1 cellular context compared by ENCODE assay signal in genomic region chr10:114519306-114519669, GRCh38.
TF ChIP-seq lines count a peak whose summit lies in the region.

No MANE protein-coding gene starts in this region.

TF ChIP-seq in HCT116, 20 proteins besides CTCF, POLR2A, EP300 and RAD21 (continued from another document):
- no peak for TF ChIP-seq ZBTB33 (IDR thresholded peaks at IDR 0.05; ENCODE audit: extremely low read depth, insufficient replicate concordance, low read length)
- 0 out of 2 replicates have a peak, but pooled peaks have one; percentile 2 for TF ChIP-seq SRF (IDR thresholded peaks at IDR 0.05; ENCODE audit: low read depth)
- TF ChIP-seq FOSL1 (IDR thresholded peaks at IDR 0.05; ENCODE audit: low read depth), result peak; percentile 38; the same call in 1 of the 2 replicates
- peak; percentile 97 for TF ChIP-seq MAX (IDR thresholded peaks at IDR 0.05)
TF ChIP-seq in HCT116: peak in this region for 8.
